In the genomic region with DNA sequence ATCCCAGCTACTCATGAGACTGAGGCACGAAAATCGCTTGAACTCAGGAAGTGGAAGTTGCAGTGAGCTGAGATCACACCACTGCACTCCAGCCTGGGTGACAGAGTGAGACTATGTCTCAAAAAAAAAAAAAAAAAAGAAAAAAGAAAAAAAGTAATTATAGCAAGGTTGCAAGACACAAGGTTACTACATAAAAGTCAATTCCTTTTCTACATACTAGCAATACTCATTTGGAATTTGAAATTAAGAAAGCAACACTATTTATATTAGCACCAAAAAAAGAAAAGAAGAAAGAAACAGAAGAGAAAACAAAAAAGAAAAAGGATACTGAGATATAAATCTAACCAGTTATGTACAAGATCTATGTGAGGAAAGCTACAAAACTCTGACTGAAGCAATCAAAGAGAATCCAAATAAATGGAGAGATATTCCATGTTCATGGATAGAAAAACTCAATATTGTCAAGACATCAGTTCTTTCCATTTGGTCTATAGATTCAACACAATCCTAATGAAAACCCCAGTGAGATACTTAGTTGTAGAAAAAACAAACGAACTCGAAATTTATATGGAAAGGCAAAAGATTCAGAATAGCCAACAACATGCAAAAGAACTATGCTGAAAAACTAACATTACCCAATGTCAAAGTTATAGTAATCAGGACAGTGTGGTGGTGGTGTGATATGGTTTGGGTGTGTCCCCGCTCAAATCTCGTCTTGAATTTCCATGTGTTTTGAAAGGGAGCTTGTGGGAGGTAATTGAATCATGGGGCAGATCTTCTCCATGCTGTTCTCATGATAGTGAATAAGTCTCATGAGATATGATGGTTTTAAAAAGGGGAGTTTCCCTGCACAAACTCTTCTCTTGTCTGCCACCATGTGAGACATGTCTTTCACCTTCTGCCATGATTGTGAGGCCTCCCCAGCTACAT, we compare ENCODE assay signal across 16 cellular contexts.
DNase-seq lines count a peak whose midpoint lies in the region; ATAC-seq and TF ChIP-seq lines count a peak whose summit lies in the region.
"Had no signal": no experiment of that assay in that cellular context is flagged by ENCODE, and none has a peak within 500 bp of the region (broad histone marks: within the 10 kb centered on the region; RNA-seq: fewer than 3 reads in every experiment).

No MANE protein-coding gene starts in this region.

- H3K9me3 ChIP-seq in HCT116 (ENCODE audit: control insufficient read depth in 1 of 2, insufficient read depth in 1 of 2, low read depth in 1 of 2, low read length in 2 of 2): no peaks in the 10 kb centered on the region
- H3K9me3 ChIP-seq in RWPE2 (ENCODE audit: severe bottlenecking): no peaks in the 10 kb centered on the region
- no peaks in the 10 kb centered on the region for H3K9me3 ChIP-seq in mesodermal cell (ENCODE audit: control insufficient read depth, low read length)
- no peaks in the 10 kb centered on the region for H3K9me3 ChIP-seq in BE2C
- H3K9me3 ChIP-seq: SK-N-SH had no signal

- no peaks in the 10 kb centered on the region for H3K79me2 ChIP-seq in HCT116 (ENCODE audit: insufficient read depth, low read length)

- no peaks in the 10 kb centered on the region for H3K27me3 Mint-ChIP-seq in Calu3 (ENCODE audit: unreplicated experiment)

- 81 to 90% methylated on average over 2 to 4 of the region's 6 CpGs for WGBS in mesodermal cell (ENCODE audit: insufficient coverage in 2 of 2), 2 experiments

- H3K9ac ChIP-seq in HCT116 (ENCODE audit: low read length): no peak overlapping the region
- H3K9ac ChIP-seq: SK-N-SH had no signal

- H4K20me1 ChIP-seq in HCT116 (ENCODE audit: insufficient read depth): no peaks in the 10 kb centered on the region

- no peak overlapping the region for H3K27ac Mint-ChIP-seq in Calu3 (ENCODE audit: unreplicated experiment)
- H3K27ac Mint-ChIP-seq: CD4-positive, CD25-positive, alpha-beta regulatory T cell had no signal

- H3K36me3 Mint-ChIP-seq in Calu3 (ENCODE audit: insufficient read depth, unreplicated experiment): peaks cover 20% of the 10 kb centered on the region
- H3K36me3 Mint-ChIP-seq: CD4-positive, CD25-positive, alpha-beta regulatory T cell had no signal

- peaks cover 3% of the 10 kb centered on the region for H3K9me3 Mint-ChIP-seq in Calu3 (ENCODE audit: low read depth, unreplicated experiment)

- peaks cover 12% of the 10 kb centered on the region for H3K4me1 Mint-ChIP-seq in Calu3 (ENCODE audit: low read depth, unreplicated experiment)

- H3K27ac ChIP-seq in HCT116 (ENCODE audit: low read depth, low read length) (peak overlapping the region; percentile 72; the same call in 1 of the 2 replicates), RWPE2 (ENCODE audit: poor library complexity, severe bottlenecking) (no peak overlapping the region), mesodermal cell (ENCODE audit: low read depth, low read length, severe bottlenecking) (no peak overlapping the region)
- H3K27ac ChIP-seq: HL-60 had no signal

- RAD21 ChIA-PET in HCT116 (lab: Charles Lee; ENCODE audit: low non-redundant PET in 1 of 2, low total read pairs in 2 of 2, uncharacterized antibody in 2 of 2, unreplicated experiment in 2 of 2): no interaction called here

- H3K27me3 ChIP-seq in HCT116 (ENCODE audit: insufficient read depth, low read length) (no peaks in the 10 kb centered on the region), RWPE2 (ENCODE audit: insufficient read depth, poor library complexity, severe bottlenecking) (no peaks in the 10 kb centered on the region), BE2C (no peaks in the 10 kb centered on the region)

- H3K4me3 ChIP-seq in HCT116 (replicated peaks in 1 of 2; ENCODE audit: low read depth in 1 of 2, low read length in 2 of 2) (peak overlapping the region in 1 of 2 experiments; percentile 38; a peak in 3 of 4 replicates), RWPE2 (ENCODE audit: severe bottlenecking) (peak overlapping the region; percentile 40), mesodermal cell (ENCODE audit: extremely low read depth, insufficient read depth, low read length, poor library complexity, severe bottlenecking) (peak overlapping the region; percentile 54), BE2C (ENCODE audit: low read depth, low read length) (no peak overlapping the region)

- ATAC-seq in HCT116: no peak
- no peak for ATAC-seq in RWPE2 (ENCODE audit: low read depth)

- no peak for TF ChIP-seq POLR2A in HCT116 (IDR thresholded peaks at IDR 0.05; ENCODE audit: borderline replicate concordance, extremely low read depth, insufficient read depth, insufficient read length)

- POLR2A ChIA-PET in HCT116 (lab: Charles Lee): interaction anchor here (0.7 kb wide), 1 partner anchor 83 kb away, joined by 4 read pairs; no protein-coding TSS in a partner anchor

- no peaks in the 10 kb centered on the region for H3K9me2 ChIP-seq in HCT116 (ENCODE audit: insufficient read depth)
- H3K9me2 ChIP-seq: SK-N-SH had no signal

- CTCF ChIA-PET in Calu3 (lab: Charles Lee) (interaction anchor here (0.6 to 0.9 kb wide), 2 partner anchors 10 to 45 kb away, joined by 3 to 7 read pairs; no protein-coding TSS in a partner anchor), HCT116 (lab: Charles Lee) (no interaction called here)

- H3K4me2 ChIP-seq in HCT116 (ENCODE audit: low read length): peak overlapping the region; percentile 84

- BruUV-seq in Calu3 (replicated peaks; lab: Mats Ljungman, UMichigan) (no TSS peak), HCT116 (replicated peaks; lab: Mats Ljungman, UMichigan) (no TSS peak)

- peaks cover 9 to 35% of the 10 kb centered on the region in 2 experiments; a peak in 3 of 4 replicates for H3K4me1 ChIP-seq in HCT116 (ENCODE audit: control insufficient read depth in 1 of 2, insufficient read depth in 2 of 2, low read length in 2 of 2)
- H3K4me1 ChIP-seq in RWPE2 (ENCODE audit: insufficient read depth, poor library complexity, severe bottlenecking): no peaks in the 10 kb centered on the region
- H3K4me1 ChIP-seq in mesodermal cell (ENCODE audit: control insufficient read depth, insufficient read depth, low read length, poor library complexity, severe bottlenecking): no peaks in the 10 kb centered on the region
- H3K4me1 ChIP-seq in BE2C: no peaks in the 10 kb centered on the region

- H3K36me3 ChIP-seq in HCT116 (ENCODE audit: control insufficient read depth in 1 of 2, insufficient read depth in 2 of 2, low read length in 2 of 2) (no peaks in the 10 kb centered on the region), RWPE2 (ENCODE audit: low read depth) (no peaks in the 10 kb centered on the region), mesodermal cell (ENCODE audit: control insufficient read depth, insufficient read depth, low read length) (no peaks in the 10 kb centered on the region), BE2C (no peaks in the 10 kb centered on the region)

- intact Hi-C loops in Calu3 (cut with micrococcal nuclease; ENCODE audit: unreplicated experiment) (no loop called here), HCT116 (cut with micrococcal nuclease) (loop anchor here (5.0 kb wide), 3 partner anchors 57 to 1442 kb away; no protein-coding TSS in a partner anchor)

- DNase-seq in Calu3 (no peak), HCT116 (ENCODE audit: low read depth, low spot score) (no peak), RWPE2 (ENCODE audit: low spot score) (no peak), BE2C (no peak), DMS53 treated with DMSO at 0.1 percent for 48 hours (lab: John Stamatoyannopoulos, UW; ENCODE audit: unreplicated experiment) (no peak), SHP77 treated with DMSO at 0.1 percent for 48 hours (lab: John Stamatoyannopoulos, UW) (no peak)
- DNase-seq: CD4-positive, CD25-positive, alpha-beta regulatory T cell; COR-L47; MV-4-11; NCI-H1417; NCI-H2081 treated with DMSO at 0.1 percent for 48 hours; NCI-H446; T-helper 2 cell had no signal

- TF ChIP-seq CTCF in Calu3 (IDR thresholded peaks at IDR 0.05; ENCODE audit: unreplicated experiment) (no peak), HCT116 (IDR thresholded peaks at IDR 0.05 in 2 of 3, conservative IDR thresholded peaks at IDR 0.05 in 1 of 3; ENCODE audit: borderline replicate concordance in 1 of 3, insufficient read depth in 1 of 3, low read depth in 2 of 3, low read length in 2 of 3) (no peak), RWPE2 (IDR thresholded peaks at IDR 0.05; ENCODE audit: poor library complexity, severe bottlenecking) (no peak), BE2C (IDR thresholded peaks at IDR 0.05; ENCODE audit: low read depth, low read length) (no peak)

- peak overlapping the region; percentile 69 for H2AFZ ChIP-seq in HCT116 (ENCODE audit: low read depth, low read length, poor library complexity, severe bottlenecking)

- H3K4me3 Mint-ChIP-seq in Calu3 (ENCODE audit: low read depth, unreplicated experiment): peak overlapping the region; percentile 83
- H3K4me3 Mint-ChIP-seq: CD4-positive, CD25-positive, alpha-beta regulatory T cell had no signal

- no peak for TF ChIP-seq RAD21 in HCT116 (IDR thresholded peaks at IDR 0.05; ENCODE audit: low read depth)

TF ChIP-seq in HCT116, 20 proteins besides CTCF, POLR2A, EP300 and RAD21 (continues in another document):
- TF ChIP-seq, protein P1, sequence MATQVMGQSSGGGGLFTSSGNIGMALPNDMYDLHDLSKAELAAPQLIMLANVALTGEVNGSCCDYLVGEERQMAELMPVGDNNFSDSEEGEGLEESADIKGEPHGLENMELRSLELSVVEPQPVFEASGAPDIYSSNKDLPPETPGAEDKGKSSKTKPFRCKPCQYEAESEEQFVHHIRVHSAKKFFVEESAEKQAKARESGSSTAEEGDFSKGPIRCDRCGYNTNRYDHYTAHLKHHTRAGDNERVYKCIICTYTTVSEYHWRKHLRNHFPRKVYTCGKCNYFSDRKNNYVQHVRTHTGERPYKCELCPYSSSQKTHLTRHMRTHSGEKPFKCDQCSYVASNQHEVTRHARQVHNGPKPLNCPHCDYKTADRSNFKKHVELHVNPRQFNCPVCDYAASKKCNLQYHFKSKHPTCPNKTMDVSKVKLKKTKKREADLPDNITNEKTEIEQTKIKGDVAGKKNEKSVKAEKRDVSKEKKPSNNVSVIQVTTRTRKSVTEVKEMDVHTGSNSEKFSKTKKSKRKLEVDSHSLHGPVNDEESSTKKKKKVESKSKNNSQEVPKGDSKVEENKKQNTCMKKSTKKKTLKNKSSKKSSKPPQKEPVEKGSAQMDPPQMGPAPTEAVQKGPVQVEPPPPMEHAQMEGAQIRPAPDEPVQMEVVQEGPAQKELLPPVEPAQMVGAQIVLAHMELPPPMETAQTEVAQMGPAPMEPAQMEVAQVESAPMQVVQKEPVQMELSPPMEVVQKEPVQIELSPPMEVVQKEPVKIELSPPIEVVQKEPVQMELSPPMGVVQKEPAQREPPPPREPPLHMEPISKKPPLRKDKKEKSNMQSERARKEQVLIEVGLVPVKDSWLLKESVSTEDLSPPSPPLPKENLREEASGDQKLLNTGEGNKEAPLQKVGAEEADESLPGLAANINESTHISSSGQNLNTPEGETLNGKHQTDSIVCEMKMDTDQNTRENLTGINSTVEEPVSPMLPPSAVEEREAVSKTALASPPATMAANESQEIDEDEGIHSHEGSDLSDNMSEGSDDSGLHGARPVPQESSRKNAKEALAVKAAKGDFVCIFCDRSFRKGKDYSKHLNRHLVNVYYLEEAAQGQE (IDR thresholded peaks at IDR 0.05; ENCODE audit: low read depth): no peak
- TF ChIP-seq YY1 (IDR thresholded peaks at IDR 0.05; ENCODE audit: extremely low read depth, insufficient replicate concordance, low read depth, low read length) (no peak), CBX3 (IDR thresholded peaks at IDR 0.05; ENCODE audit: low read depth) (no peak), ZFX (IDR thresholded peaks at IDR 0.05) (no peak), EZH2 (IDR thresholded peaks at IDR 0.05) (no peak), JUND (IDR thresholded peaks at IDR 0.05) (no peak)
